Comparison of ENCODE assay signal across 32 cellular contexts in the genomic region with DNA sequence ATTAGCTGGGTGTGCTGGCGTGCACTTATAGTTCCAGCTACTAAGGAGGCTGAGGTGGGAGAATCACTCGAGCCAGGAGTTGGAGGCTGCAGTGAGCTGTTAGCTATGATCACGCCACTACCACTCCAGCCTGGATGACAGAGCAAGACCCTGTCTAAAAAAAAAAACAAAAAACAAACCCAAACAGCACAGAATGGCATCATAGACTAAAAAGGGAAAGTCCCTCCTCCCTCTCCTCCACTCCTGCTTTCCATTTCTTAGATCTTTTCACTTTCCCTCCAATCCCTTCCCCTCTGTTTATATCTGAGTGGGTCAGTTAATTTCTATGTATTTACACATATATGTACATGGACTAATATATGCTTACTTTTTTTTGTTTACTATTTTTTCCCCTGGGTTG.
"Had no signal": no experiment of that assay in that cellular context is flagged by ENCODE, and none has a peak within 500 bp of the region (broad histone marks: within the 10 kb centered on the region; RNA-seq: fewer than 3 reads in every experiment).

No MANE protein-coding gene starts in this region.

- H3K27me3 Mint-ChIP-seq: activated CD4-positive, alpha-beta memory T cell treated with anti-CD3 and anti-CD28 coated beads for 36 hours; activated naive CD4-positive, alpha-beta T cell treated with anti-CD3 and anti-CD28 coated beads, Interleukin-2, amount 50 U/mL, for 24 hours; activated naive CD8-positive, alpha-beta T cell treated with anti-CD3 and anti-CD28 coated beads for 36 hours; activated naive CD8-positive, alpha-beta T cell treated with anti-CD3 and anti-CD28 coated beads, Interleukin-2, amount 50 U/mL, for 24 hours; effector memory CD8-positive, alpha-beta T cell; T-helper 17 cell had no signal

- H3K36me3 ChIP-seq: adrenal gland, esophagus muscularis mucosa, gastrocnemius medialis, heart left ventricle had no signal

- H3K27ac ChIP-seq: adrenal gland, body of pancreas, esophagus muscularis mucosa, foreskin keratinocyte, gastrocnemius medialis, heart left ventricle, hepatocyte had no signal

- H3K9me3 ChIP-seq: adrenal gland, body of pancreas, esophagus muscularis mucosa, gastrocnemius medialis, heart left ventricle had no signal

- H3K4me1 ChIP-seq: adrenal gland, body of pancreas, esophagus muscularis mucosa, foreskin keratinocyte, gastrocnemius medialis had no signal

- H3K4me3 Mint-ChIP-seq: activated CD4-positive, alpha-beta memory T cell treated with anti-CD3 and anti-CD28 coated beads for 36 hours; activated naive CD4-positive, alpha-beta T cell treated with anti-CD3 and anti-CD28 coated beads for 36 hours; activated naive CD4-positive, alpha-beta T cell treated with anti-CD3 and anti-CD28 coated beads, Interleukin-2, amount 50 U/mL, for 24 hours; activated naive CD8-positive, alpha-beta T cell treated with anti-CD3 and anti-CD28 coated beads for 36 hours; activated naive CD8-positive, alpha-beta T cell treated with anti-CD3 and anti-CD28 coated beads, Interleukin-2, amount 50 U/mL, for 24 hours; activated T-cell treated with anti-CD3 and anti-CD28 coated beads, Interleukin-2, amount 50 U/mL, for 4 hours; effector memory CD8-positive, alpha-beta T cell; T-helper 17 cell; T-helper 2 cell treated with Interferon-gamma antibody and Interleukin-4, amounts not matched to agents 5 μg/mL and 100 μg/mL, for 36 hours had no signal

- H3K36me3 Mint-ChIP-seq: activated CD4-positive, alpha-beta memory T cell treated with anti-CD3 and anti-CD28 coated beads for 36 hours; activated naive CD4-positive, alpha-beta T cell treated with anti-CD3 and anti-CD28 coated beads, Interleukin-2, amount 50 U/mL, for 24 hours; activated naive CD8-positive, alpha-beta T cell treated with anti-CD3 and anti-CD28 coated beads for 36 hours had no signal

- H3K27ac Mint-ChIP-seq: activated CD4-positive, alpha-beta memory T cell treated with anti-CD3 and anti-CD28 coated beads for 36 hours; activated naive CD4-positive, alpha-beta T cell treated with anti-CD3 and anti-CD28 coated beads for 36 hours; activated naive CD4-positive, alpha-beta T cell treated with anti-CD3 and anti-CD28 coated beads, Interleukin-2, amount 50 U/mL, for 24 hours; activated naive CD8-positive, alpha-beta T cell treated with anti-CD3 and anti-CD28 coated beads for 36 hours; activated naive CD8-positive, alpha-beta T cell treated with anti-CD3 and anti-CD28 coated beads, Interleukin-2, amount 50 U/mL, for 24 hours; activated T-helper 2 cell treated with anti-CD3 and anti-CD28 coated beads, Interferon-gamma antibody, Interleukin-2, Interleukin-4, amounts not matched to agents 10 μg/mL and 5 μg/mL and 100 μg/mL, durations not matched to agents 14 hours and 24 hours and 36 hours; effector memory CD8-positive, alpha-beta T cell; T-helper 17 cell; T-helper 2 cell treated with Interferon-gamma antibody and Interleukin-4, amounts not matched to agents 5 μg/mL and 100 μg/mL, for 36 hours had no signal

- ATAC-seq: activated naive CD8-positive, alpha-beta T cell treated with anti-CD3 and anti-CD28 coated beads, Interleukin-2, amount 50 U/mL, for 24 hours; body of pancreas; effector memory CD8-positive, alpha-beta T cell; foreskin keratinocyte; gastrocnemius medialis; heart left ventricle; T-helper 17 cell had no signal

- DNase-seq: activated CD4-positive, alpha-beta memory T cell treated with anti-CD3 and anti-CD28 coated beads for 36 hours; activated CD4-positive, alpha-beta T cell treated with anti-CD3 and anti-CD28 coated beads for 1 hour; activated CD4-positive, alpha-beta T cell treated with anti-CD3 and anti-CD28 coated beads for 48 hours; activated CD4-positive, alpha-beta T cell treated with anti-CD3 and anti-CD28 coated beads, Interleukin-2, amount 50 U/mL, for 1 hour; activated CD8-positive, alpha-beta memory T cell treated with anti-CD3 and anti-CD28 coated beads for 24 hours; activated effector memory CD4-positive, alpha-beta T cell treated with anti-CD3 and anti-CD28 coated beads, Interleukin-2, amount 50 U/mL, for 16 hours; activated naive CD4-positive, alpha-beta T cell treated with anti-CD3 and anti-CD28 coated beads for 36 hours; activated naive CD8-positive, alpha-beta T cell treated with anti-CD3 and anti-CD28 coated beads for 36 hours; activated naive CD8-positive, alpha-beta T cell treated with anti-CD3 and anti-CD28 coated beads, Interleukin-2, amount 50 U/mL, for 24 hours; activated T-cell treated with anti-CD3 and anti-CD28 coated beads, Interleukin-2, amount 50 U/mL, for 4 hours; adrenal gland; amygdala; aorta; body of pancreas; caudate nucleus; cortex of kidney; dermis blood vessel endothelial cell; effector CD4-positive, alpha-beta T cell; effector memory CD8-positive, alpha-beta T cell; erythroblast; foreskin keratinocyte; gastrocnemius medialis; glutamatergic neuron; heart left ventricle; T-helper 1 cell; T-helper 17 cell; T1000 had no signal

- H3K9me3 Mint-ChIP-seq: activated CD4-positive, alpha-beta memory T cell treated with anti-CD3 and anti-CD28 coated beads for 36 hours; activated naive CD4-positive, alpha-beta T cell treated with anti-CD3 and anti-CD28 coated beads for 36 hours; activated naive CD4-positive, alpha-beta T cell treated with anti-CD3 and anti-CD28 coated beads, Interleukin-2, amount 50 U/mL, for 24 hours; activated naive CD8-positive, alpha-beta T cell treated with anti-CD3 and anti-CD28 coated beads for 36 hours; activated naive CD8-positive, alpha-beta T cell treated with anti-CD3 and anti-CD28 coated beads, Interleukin-2, amount 50 U/mL, for 24 hours; activated T-cell treated with anti-CD3 and anti-CD28 coated beads, Interleukin-2, amount 50 U/mL, for 4 hours; activated T-helper 2 cell treated with anti-CD3 and anti-CD28 coated beads, Interferon-gamma antibody, Interleukin-2, Interleukin-4, amounts not matched to agents 10 μg/mL and 5 μg/mL and 100 μg/mL, durations not matched to agents 14 hours and 24 hours and 36 hours; effector memory CD8-positive, alpha-beta T cell; T-helper 2 cell treated with Interferon-gamma antibody and Interleukin-4, amounts not matched to agents 5 μg/mL and 100 μg/mL, for 36 hours had no signal

- H3K4me3 ChIP-seq: adrenal gland, body of pancreas, esophagus muscularis mucosa, gastrocnemius medialis, heart left ventricle, hepatocyte had no signal
